ENCODE assay signal across 12 cellular contexts in genomic region chr11:61345954-61346814, GRCh38. TPM values are rescaled to one million over a fixed set of nuclear protein-coding genes. Genes with fewer than 3 reads are reported as not detected.
DNase-seq lines count a peak whose midpoint lies in the region; ATAC-seq lines count a peak whose summit lies in the region.
"Had no signal": no experiment of that assay in that cellular context is flagged by ENCODE, and none has a peak within 500 bp of the region (broad histone marks: within the 10 kb centered on the region; RNA-seq: fewer than 3 reads in every experiment).

No MANE protein-coding gene starts in this region.

- H3K36me3 Mint-ChIP-seq in naive B cell, result peaks cover 5 to 11% of the 10 kb centered on the region in 2 donors

- no peaks in the 10 kb centered on the region for H3K27me3 Mint-ChIP-seq in naive B cell
- H3K27me3 Mint-ChIP-seq: CD4-positive, alpha-beta T cell had no signal

- ATAC-seq in naive B cell (ENCODE audit: low read depth in 2 of 2), result no peak
- no peak for ATAC-seq in GM21515 (IDR thresholded peaks at IDR 0.05; ENCODE audit: unreplicated experiment)

- peak overlapping the region; percentile 36 to 93 (median 68) for H3K27ac Mint-ChIP-seq in naive B cell
- H3K27ac Mint-ChIP-seq: CD4-positive, alpha-beta T cell had no signal

- H3K4me3 Mint-ChIP-seq in naive B cell, result no peak overlapping the region
- H3K4me3 Mint-ChIP-seq: CD4-positive, alpha-beta T cell had no signal

- H3K4me1 Mint-ChIP-seq in naive B cell, result peaks cover 15 to 66% (median 46%) of the 10 kb centered on the region in 3 donors

- H3K9me3 Mint-ChIP-seq in naive B cell, result no peaks in the 10 kb centered on the region
- H3K9me3 Mint-ChIP-seq: CD4-positive, alpha-beta T cell had no signal

- DNase-seq in GDM1 (lab: John Stamatoyannopoulos, UW) (peak; percentile 42), UCSD-AML1 (lab: John Stamatoyannopoulos, UW; ENCODE audit: unreplicated experiment) (peak; percentile 54), naive B cell (no peak), LoVo (ENCODE audit: low spot score) (no peak), superior temporal gyrus (ENCODE audit: extremely low spot score) (no peak)
- DNase-seq: activated CD8-positive, alpha-beta memory T cell treated with anti-CD3 and anti-CD28 coated beads, Interleukin-2, amount 50 U/mL, for 48 hours; effector memory CD4-positive, alpha-beta T cell; stimulated activated CD4-positive, alpha-beta T cell treated with anti-CD3 and anti-CD28 coated beads, Interleukin-12 subunit alpha, Interleukin-12 subunit beta, amount 100 ng/mL, for 4 hours; stimulated activated CD8-positive, alpha-beta memory T cell treated with anti-CD3 and anti-CD28 coated beads, Interleukin-4, amount 100 ng/mL, for 48 hours; T1000 had no signal

RNA-seq across cellular contexts. Expression of gene TKFC, which starts 13.2 kb away (rescaled TPM):
- polyA plus RNA-seq in naive B cell (ENCODE audit: low read depth in 6 of 6), result 10 to 100 TPM; 38.3 to 62.2 (median 46.4) TPM

RNA-seq across cellular contexts. Expression of gene DDB1, which starts 13.3 kb away (rescaled TPM):
- 100 to 1,000 TPM; 103 to 177 (median 111) TPM for polyA plus RNA-seq in naive B cell (ENCODE audit: low read depth in 6 of 6)

RNA-seq across cellular contexts. Expression of gene CYB561A3, which starts 15.5 kb away (rescaled TPM):
- polyA plus RNA-seq in naive B cell (ENCODE audit: low read depth in 6 of 6), result 1,000 to 10,000 TPM; 1,105 to 1,945 (median 1,251) TPM

RNA-seq across cellular contexts. Expression of gene TMEM138, which starts 16.0 kb away (rescaled TPM):
- polyA plus RNA-seq in naive B cell (ENCODE audit: low read depth in 6 of 6), result 10 to 100 TPM; 37.9 to 56.4 (median 41.9) TPM

RNA-seq across cellular contexts. Expression of gene TMEM216, which starts 46.2 kb away (rescaled TPM):
- 10 to 100 TPM; 36.4 to 76.6 (median 65.0) TPM for polyA plus RNA-seq in naive B cell (ENCODE audit: low read depth in 6 of 6)

Comparison
In these comparisons a context has a peak if more than half of its experiments do, and no peak if none do; other contexts are left out.
1. DNase-seq: peak in GDM1 (single experiment) and UCSD-AML1 (single experiment); none in naive B cell (single experiment), LoVo (single experiment) and superior temporal gyrus (single experiment).